In genomic region chr1:84736445-84736844, GRCh38 we compare ENCODE assay signal across 22 cellular contexts.
"Had no signal": no experiment of that assay in that cellular context is flagged by ENCODE, and none has a peak within 500 bp of the region (broad histone marks: within the 10 kb centered on the region; RNA-seq: fewer than 3 reads in every experiment).

No MANE protein-coding gene starts in this region.

- DNase-seq: activated CD4-positive, alpha-beta T cell treated with anti-CD3 and anti-CD28 coated beads for 4 hours; activated CD8-positive, alpha-beta memory T cell treated with anti-CD3 and anti-CD28 coated beads, Interleukin-2, amount 50 U/mL, for 4 hours; activated CD8-positive, alpha-beta T cell treated with anti-CD3 and anti-CD28 coated beads for 36 hours; activated naive CD4-positive, alpha-beta T cell treated with anti-CD3 and anti-CD28 coated beads, Interleukin-2, amount 50 U/mL, for 16 hours; activated naive CD8-positive, alpha-beta T cell treated with anti-CD3 and anti-CD28 coated beads, Interleukin-2, amount 10 ng/mL, durations not matched to agents 7 days and 5 days; activated T-cell treated with anti-CD3 and anti-CD28 coated beads, Interleukin-2, amount 50 U/mL, for 72 hours; adrenal gland; anterior cingulate cortex; cerebellar nuclear complex; Karpas-422; MV-4-11; NCI-H1092 treated with DMSO at 0.1 percent for 48 hours; NCI-H1417 treated with DMSO at 0.1 percent for 48 hours; NCI-H1694; NCI-H2029 treated with DMSO at 0.1 percent for 48 hours; NCI-H345; NCI-H510A; RPMI8226; WERI-Rb-1 had no signal

- ATAC-seq: activated CD8-positive, alpha-beta T cell treated with anti-CD3 and anti-CD28 coated beads for 36 hours; Panc1; Right ventricle myocardium inferior had no signal

- H3K4me3 ChIP-seq: adrenal gland, SK-N-MC had no signal

- H3K9me3 ChIP-seq: adrenal gland had no signal

- H3K36me3 ChIP-seq: adrenal gland, WERI-Rb-1 had no signal

- H3K27ac ChIP-seq: adrenal gland, SK-N-MC, WERI-Rb-1 had no signal

- H3K4me1 ChIP-seq: adrenal gland had no signal
